1 cellular context compared by ENCODE assay signal in the genomic region with DNA sequence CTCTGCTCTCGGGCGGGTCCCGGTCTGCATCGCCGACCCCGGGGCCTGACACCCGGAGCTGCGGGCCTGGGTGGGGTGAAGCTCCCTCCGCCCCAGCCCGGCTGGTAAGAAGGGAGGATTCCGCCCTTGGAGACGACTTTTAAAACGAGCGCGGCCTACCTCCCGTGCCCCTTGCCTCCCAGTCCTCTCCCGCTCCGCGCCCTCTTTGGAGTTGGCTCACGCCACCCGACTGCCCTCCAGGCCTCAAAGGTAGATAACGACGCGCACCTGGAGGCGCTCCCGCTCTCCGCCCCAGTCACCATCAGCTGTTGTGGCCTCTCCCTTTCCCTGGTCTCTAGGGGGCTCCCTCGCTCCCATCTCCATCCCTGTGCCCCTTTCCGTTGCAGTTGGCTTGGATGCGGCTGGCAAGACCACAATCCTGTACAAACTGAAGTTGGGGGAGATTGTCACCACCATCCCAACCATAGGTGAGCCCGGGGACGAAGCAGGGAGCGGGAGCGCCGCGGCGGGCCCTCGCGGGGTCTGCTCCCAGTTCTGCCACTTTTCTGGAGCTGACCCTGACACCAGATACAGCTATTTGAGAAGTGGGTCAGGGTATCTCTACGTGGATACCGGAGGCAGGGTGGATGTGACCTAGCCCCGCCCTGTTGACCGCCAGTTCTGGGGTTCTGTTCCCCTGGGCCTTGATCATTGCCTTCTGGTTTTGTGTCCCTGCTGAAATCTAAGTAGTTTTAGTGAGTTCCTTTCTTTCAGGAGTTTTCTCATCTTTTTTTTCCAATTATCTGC.
TF ChIP-seq lines count a peak whose summit lies in the region.

No MANE protein-coding gene starts in this region.

TF ChIP-seq in HepG2, 621 proteins besides CTCF, POLR2A, EP300 and RAD21 (continued from another document):
- TF ChIP-seq MNT (IDR thresholded peaks at IDR 0.05) (no peak), PTBP1 (IDR thresholded peaks at IDR 0.05; ENCODE audit: low read depth, low read length, poor library complexity, severe bottlenecking) (peak; percentile 53), TCF12 (IDR thresholded peaks at IDR 0.05) (no peak), TCF12 (CRISPR knock-in tag; IDR thresholded peaks at IDR 0.05) (no peak), NFATC3 (CRISPR knock-in tag; IDR thresholded peaks at IDR 0.05) (0 out of 2 replicates have a peak, but pooled peaks have one; percentile 46), POGZ (CRISPR knock-in tag; IDR thresholded peaks at IDR 0.05) (no peak), ARNT2 (CRISPR knock-in tag; IDR thresholded peaks at IDR 0.05; ENCODE audit: low read depth) (no peak), ZNF572 (CRISPR knock-in tag; IDR thresholded peaks at IDR 0.05) (0 out of 2 replicates have a peak, but pooled peaks have one; percentile 62), E2F5 (CRISPR knock-in tag; conservative IDR thresholded peaks at IDR 0.05) (no peak), ZNF776 (CRISPR knock-in tag; IDR thresholded peaks at IDR 0.05) (no peak), ADNP (CRISPR knock-in tag; IDR thresholded peaks at IDR 0.05) (no peak), ZBTB42 (CRISPR knock-in tag; IDR thresholded peaks at IDR 0.05) (no peak), ZNF275 (CRISPR knock-in tag; IDR thresholded peaks at IDR 0.05; ENCODE audit: borderline replicate concordance) (no peak), TEAD2 (CRISPR knock-in tag; IDR thresholded peaks at IDR 0.05) (no peak), SMARCC2 (IDR thresholded peaks at IDR 0.05) (no peak), ZNF280B (CRISPR knock-in tag; IDR thresholded peaks at IDR 0.05; ENCODE audit: borderline replicate concordance) (0 out of 2 replicates have a peak, but pooled peaks have one; percentile 63), ZC3H4 (CRISPR knock-in tag; IDR thresholded peaks at IDR 0.05; ENCODE audit: borderline replicate concordance) (no peak), PHB2 (IDR thresholded peaks at IDR 0.05; ENCODE audit: partially characterized antibody) (no peak), ZNF577 (CRISPR knock-in tag; IDR thresholded peaks at IDR 0.05; ENCODE audit: borderline replicate concordance, low read depth) (no peak), ZNF781 (CRISPR knock-in tag; IDR thresholded peaks at IDR 0.05; ENCODE audit: borderline replicate concordance, not compliant biosample characterization) (peak; percentile 74), LCORL (IDR thresholded peaks at IDR 0.05) (no peak), LCORL (CRISPR knock-in tag; IDR thresholded peaks at IDR 0.05) (no peak), IRF2 (CRISPR knock-in tag; IDR thresholded peaks at IDR 0.05) (0 out of 2 replicates have a peak, but pooled peaks have one; percentile 38), ZNF564 (CRISPR knock-in tag; IDR thresholded peaks at IDR 0.05) (0 out of 2 replicates have a peak, but pooled peaks have one; percentile 20)
- TF ChIP-seq, protein P1, sequence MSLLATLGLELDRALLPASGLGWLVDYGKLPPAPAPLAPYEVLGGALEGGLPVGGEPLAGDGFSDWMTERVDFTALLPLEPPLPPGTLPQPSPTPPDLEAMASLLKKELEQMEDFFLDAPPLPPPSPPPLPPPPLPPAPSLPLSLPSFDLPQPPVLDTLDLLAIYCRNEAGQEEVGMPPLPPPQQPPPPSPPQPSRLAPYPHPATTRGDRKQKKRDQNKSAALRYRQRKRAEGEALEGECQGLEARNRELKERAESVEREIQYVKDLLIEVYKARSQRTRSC (CRISPR knock-in tag; IDR thresholded peaks at IDR 0.05; ENCODE audit: low read depth): no peak
- TF ChIP-seq, protein P2, sequence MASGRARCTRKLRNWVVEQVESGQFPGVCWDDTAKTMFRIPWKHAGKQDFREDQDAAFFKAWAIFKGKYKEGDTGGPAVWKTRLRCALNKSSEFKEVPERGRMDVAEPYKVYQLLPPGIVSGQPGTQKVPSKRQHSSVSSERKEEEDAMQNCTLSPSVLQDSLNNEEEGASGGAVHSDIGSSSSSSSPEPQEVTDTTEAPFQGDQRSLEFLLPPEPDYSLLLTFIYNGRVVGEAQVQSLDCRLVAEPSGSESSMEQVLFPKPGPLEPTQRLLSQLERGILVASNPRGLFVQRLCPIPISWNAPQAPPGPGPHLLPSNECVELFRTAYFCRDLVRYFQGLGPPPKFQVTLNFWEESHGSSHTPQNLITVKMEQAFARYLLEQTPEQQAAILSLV (CRISPR knock-in tag; IDR thresholded peaks at IDR 0.05; ENCODE audit: borderline replicate concordance): no peak
- TF ChIP-seq, protein P3, sequence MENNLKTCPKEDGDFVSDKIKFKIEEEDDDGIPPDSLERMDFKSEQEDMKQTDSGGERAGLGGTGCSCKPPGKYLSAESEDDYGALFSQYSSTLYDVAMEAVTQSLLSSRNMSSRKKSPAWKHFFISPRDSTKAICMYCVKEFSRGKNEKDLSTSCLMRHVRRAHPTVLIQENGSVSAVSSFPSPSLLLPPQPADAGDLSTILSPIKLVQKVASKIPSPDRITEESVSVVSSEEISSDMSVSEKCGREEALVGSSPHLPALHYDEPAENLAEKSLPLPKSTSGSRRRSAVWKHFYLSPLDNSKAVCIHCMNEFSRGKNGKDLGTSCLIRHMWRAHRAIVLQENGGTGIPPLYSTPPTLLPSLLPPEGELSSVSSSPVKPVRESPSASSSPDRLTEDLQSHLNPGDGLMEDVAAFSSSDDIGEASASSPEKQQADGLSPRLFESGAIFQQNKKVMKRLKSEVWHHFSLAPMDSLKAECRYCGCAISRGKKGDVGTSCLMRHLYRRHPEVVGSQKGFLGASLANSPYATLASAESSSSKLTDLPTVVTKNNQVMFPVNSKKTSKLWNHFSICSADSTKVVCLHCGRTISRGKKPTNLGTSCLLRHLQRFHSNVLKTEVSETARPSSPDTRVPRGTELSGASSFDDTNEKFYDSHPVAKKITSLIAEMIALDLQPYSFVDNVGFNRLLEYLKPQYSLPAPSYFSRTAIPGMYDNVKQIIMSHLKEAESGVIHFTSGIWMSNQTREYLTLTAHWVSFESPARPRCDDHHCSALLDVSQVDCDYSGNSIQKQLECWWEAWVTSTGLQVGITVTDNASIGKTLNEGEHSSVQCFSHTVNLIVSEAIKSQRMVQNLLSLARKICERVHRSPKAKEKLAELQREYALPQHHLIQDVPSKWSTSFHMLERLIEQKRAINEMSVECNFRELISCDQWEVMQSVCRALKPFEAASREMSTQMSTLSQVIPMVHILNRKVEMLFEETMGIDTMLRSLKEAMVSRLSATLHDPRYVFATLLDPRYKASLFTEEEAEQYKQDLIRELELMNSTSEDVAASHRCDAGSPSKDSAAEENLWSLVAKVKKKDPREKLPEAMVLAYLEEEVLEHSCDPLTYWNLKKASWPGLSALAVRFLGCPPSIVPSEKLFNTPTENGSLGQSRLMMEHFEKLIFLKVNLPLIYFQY (CRISPR knock-in tag; IDR thresholded peaks at IDR 0.05; ENCODE audit: borderline replicate concordance): peak; percentile 23; the same call in 1 of the 2 replicates
- TF ChIP-seq, protein P4, sequence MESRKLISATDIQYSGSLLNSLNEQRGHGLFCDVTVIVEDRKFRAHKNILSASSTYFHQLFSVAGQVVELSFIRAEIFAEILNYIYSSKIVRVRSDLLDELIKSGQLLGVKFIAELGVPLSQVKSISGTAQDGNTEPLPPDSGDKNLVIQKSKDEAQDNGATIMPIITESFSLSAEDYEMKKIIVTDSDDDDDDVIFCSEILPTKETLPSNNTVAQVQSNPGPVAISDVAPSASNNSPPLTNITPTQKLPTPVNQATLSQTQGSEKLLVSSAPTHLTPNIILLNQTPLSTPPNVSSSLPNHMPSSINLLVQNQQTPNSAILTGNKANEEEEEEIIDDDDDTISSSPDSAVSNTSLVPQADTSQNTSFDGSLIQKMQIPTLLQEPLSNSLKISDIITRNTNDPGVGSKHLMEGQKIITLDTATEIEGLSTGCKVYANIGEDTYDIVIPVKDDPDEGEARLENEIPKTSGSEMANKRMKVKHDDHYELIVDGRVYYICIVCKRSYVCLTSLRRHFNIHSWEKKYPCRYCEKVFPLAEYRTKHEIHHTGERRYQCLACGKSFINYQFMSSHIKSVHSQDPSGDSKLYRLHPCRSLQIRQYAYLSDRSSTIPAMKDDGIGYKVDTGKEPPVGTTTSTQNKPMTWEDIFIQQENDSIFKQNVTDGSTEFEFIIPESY (CRISPR knock-in tag; IDR thresholded peaks at IDR 0.05): peak; percentile 44
TF ChIP-seq in HepG2: peak in this region for 94.
